In genomic region chr1:145786271-145786670, GRCh38 we compare ENCODE assay signal across 17 cellular contexts. TPM values are rescaled to one million over a fixed set of nuclear protein-coding genes. Genes with fewer than 3 reads are reported as not detected.
A peak's percentile ranks its signal among the peaks of the same experiment; 100 is the strongest.
DNase-seq lines count a peak whose midpoint lies in the region; ATAC-seq and TF ChIP-seq lines count a peak whose summit lies in the region.
"Had no signal": no experiment of that assay in that cellular context is flagged by ENCODE, and none has a peak within 500 bp of the region (broad histone marks: within the 10 kb centered on the region; RNA-seq: fewer than 3 reads in every experiment).

No MANE protein-coding gene starts in this region.

- H3K27ac ChIP-seq in gastroesophageal sphincter, result peak overlapping the region in 3 of 4 donors; percentile 75 to 85 (median 82)
- no peak overlapping the region for H3K27ac ChIP-seq in effector memory CD4-positive, alpha-beta T cell (ENCODE audit: insufficient read depth, low read length, poor library complexity, severe bottlenecking)
- H3K27ac ChIP-seq: suprapubic skin had no signal

- no peaks in the 10 kb centered on the region for H3K27me3 Mint-ChIP-seq in activated naive CD4-positive, alpha-beta T cell treated with anti-CD3 and anti-CD28 coated beads, Interleukin-2, amount 50 U/mL, for 24 hours
- no peaks in the 10 kb centered on the region for H3K27me3 Mint-ChIP-seq in T-helper 17 cell
- no peaks in the 10 kb centered on the region for H3K27me3 Mint-ChIP-seq in stimulated activated naive CD8-positive, alpha-beta T cell treated with anti-CD3 and anti-CD28 coated beads, Interleukin-15, Interleukin-2, amounts not matched to agents 100 ng/mL and 50 ng/mL, for 24 hours

- no peak for TF ChIP-seq POLR2A in gastroesophageal sphincter (IDR thresholded peaks at IDR 0.05)

- H3K27me3 ChIP-seq in gastroesophageal sphincter, result no peaks in the 10 kb centered on the region
- H3K27me3 ChIP-seq in effector memory CD4-positive, alpha-beta T cell (replicated peaks; ENCODE audit: control insufficient read depth, insufficient read depth, low read length, poor library complexity, severe bottlenecking), result no peaks in the 10 kb centered on the region
- H3K27me3 ChIP-seq: spleen, suprapubic skin had no signal

- TF ChIP-seq CTCF in gastroesophageal sphincter (IDR thresholded peaks at IDR 0.05), result no peak

- H3K4me1 ChIP-seq in gastroesophageal sphincter, result peaks cover 0 to 33% (median 5%) of the 10 kb centered on the region in 3 donors
- H3K4me1 ChIP-seq in effector memory CD4-positive, alpha-beta T cell (ENCODE audit: control insufficient read depth, insufficient read depth, low read length, poor library complexity, severe bottlenecking), result no peaks in the 10 kb centered on the region

- no peak for DNase-seq in activated naive CD4-positive, alpha-beta T cell treated with anti-CD3 and anti-CD28 coated beads, Interleukin-2, amount 50 U/mL, for 16 hours
- DNase-seq in T-helper 17 cell (no peak), KBM-7 (no peak)
- no peak for DNase-seq in effector memory CD4-positive, alpha-beta T cell
- DNase-seq in stimulated activated CD4-positive, alpha-beta T cell treated with anti-CD3 and anti-CD28 coated beads, Interleukin-15, amount 100 ng/mL, for 24 hours, result no peak
- DNase-seq: H7, hippocampal formation, KG1, NCI-H1694, NCI-H524 treated with DMSO at 0.1 percent for 48 hours, occipital lobe, spleen had no signal

- no peak overlapping the region for H3K4me3 ChIP-seq in gastroesophageal sphincter
- no peak overlapping the region for H3K4me3 ChIP-seq in effector memory CD4-positive, alpha-beta T cell (ENCODE audit: insufficient read depth, low read depth, low read length, poor library complexity, severe bottlenecking)
- H3K4me3 ChIP-seq: lung, spleen, suprapubic skin had no signal

- H3K9me3 ChIP-seq in T-helper 17 cell (ENCODE audit: control insufficient read depth, low read length, poor library complexity, severe bottlenecking), result no peaks in the 10 kb centered on the region
- H3K9me3 ChIP-seq in gastroesophageal sphincter, result no peaks in the 10 kb centered on the region
- no peaks in the 10 kb centered on the region for H3K9me3 ChIP-seq in effector memory CD4-positive, alpha-beta T cell (ENCODE audit: control insufficient read depth, low read length)
- H3K9me3 ChIP-seq: spleen, suprapubic skin had no signal

- H3K36me3 Mint-ChIP-seq in activated naive CD4-positive, alpha-beta T cell treated with anti-CD3 and anti-CD28 coated beads, Interleukin-2, amount 50 U/mL, for 24 hours, result peaks cover 12% of the 10 kb centered on the region
- peaks cover 8% of the 10 kb centered on the region for H3K36me3 Mint-ChIP-seq in T-helper 17 cell (ENCODE audit: low read depth)
- H3K36me3 Mint-ChIP-seq in stimulated activated naive CD8-positive, alpha-beta T cell treated with anti-CD3 and anti-CD28 coated beads, Interleukin-15, Interleukin-2, amounts not matched to agents 100 ng/mL and 50 ng/mL, for 24 hours (ENCODE audit: low read depth), result peaks cover 39% of the 10 kb centered on the region

- H3K36me3 ChIP-seq in gastroesophageal sphincter, result peaks cover 0 to 20% of the 10 kb centered on the region in 2 donors
- peaks cover 9% of the 10 kb centered on the region for H3K36me3 ChIP-seq in effector memory CD4-positive, alpha-beta T cell (ENCODE audit: control insufficient read depth, insufficient read depth, low read length)

- H3K9me3 Mint-ChIP-seq in activated naive CD4-positive, alpha-beta T cell treated with anti-CD3 and anti-CD28 coated beads, Interleukin-2, amount 50 U/mL, for 24 hours, result no peaks in the 10 kb centered on the region
- H3K9me3 Mint-ChIP-seq in stimulated activated naive CD8-positive, alpha-beta T cell treated with anti-CD3 and anti-CD28 coated beads, Interleukin-15, Interleukin-2, amounts not matched to agents 100 ng/mL and 50 ng/mL, for 24 hours, result no peaks in the 10 kb centered on the region

- ATAC-seq in T-helper 17 cell, result no peak
- ATAC-seq in gastroesophageal sphincter, result no peak

- TF ChIP-seq EP300 in gastroesophageal sphincter (IDR thresholded peaks at IDR 0.05), result no peak

- in situ Hi-C loops in KBM-7 (cut with MboI; ENCODE audit: low pct_unique_long_range_greater_than_20kb, low sequenced_read_pairs), result no loop called here

- peaks cover 36% of the 10 kb centered on the region for H3K4me1 Mint-ChIP-seq in activated naive CD4-positive, alpha-beta T cell treated with anti-CD3 and anti-CD28 coated beads, Interleukin-2, amount 50 U/mL, for 24 hours
- H3K4me1 Mint-ChIP-seq in T-helper 17 cell, result peaks cover 25% of the 10 kb centered on the region
- peaks cover 34% of the 10 kb centered on the region for H3K4me1 Mint-ChIP-seq in stimulated activated naive CD8-positive, alpha-beta T cell treated with anti-CD3 and anti-CD28 coated beads, Interleukin-15, Interleukin-2, amounts not matched to agents 100 ng/mL and 50 ng/mL, for 24 hours (ENCODE audit: low read depth)

- WGBS in gastroesophageal sphincter (ENCODE audit: low coverage in 1 of 2), 2 donors, result 61 to 67% methylated on average over 1 of the region's 1 CpG

- H3K27ac Mint-ChIP-seq in activated naive CD4-positive, alpha-beta T cell treated with anti-CD3 and anti-CD28 coated beads, Interleukin-2, amount 50 U/mL, for 24 hours, result peak overlapping the region; percentile 73
- peak overlapping the region; percentile 71 for H3K27ac Mint-ChIP-seq in T-helper 17 cell
- H3K27ac Mint-ChIP-seq in stimulated activated naive CD8-positive, alpha-beta T cell treated with anti-CD3 and anti-CD28 coated beads, Interleukin-15, Interleukin-2, amounts not matched to agents 100 ng/mL and 50 ng/mL, for 24 hours, result peak overlapping the region; percentile 52

- H3K4me3 Mint-ChIP-seq in activated naive CD4-positive, alpha-beta T cell treated with anti-CD3 and anti-CD28 coated beads, Interleukin-2, amount 50 U/mL, for 24 hours, result peak overlapping the region; percentile 19
- no peak overlapping the region for H3K4me3 Mint-ChIP-seq in T-helper 17 cell
- no peak overlapping the region for H3K4me3 Mint-ChIP-seq in stimulated activated naive CD8-positive, alpha-beta T cell treated with anti-CD3 and anti-CD28 coated beads, Interleukin-15, Interleukin-2, amounts not matched to agents 100 ng/mL and 50 ng/mL, for 24 hours

RNA-seq across cellular contexts. Expression of gene RNF115, which starts 37.6 kb away (rescaled TPM):
- 10 to 100 TPM; 14.0 to 16.6 TPM for total RNA-seq in T-helper 17 cell
- total RNA-seq in gastroesophageal sphincter, result 10 to 100 TPM; 34.3 to 54.9 (median 39.9) TPM

RNA-seq across cellular contexts. Expression of gene POLR3C, which starts 37.7 kb away (rescaled TPM):
- total RNA-seq in T-helper 17 cell (10 to 100 TPM; 19.3 to 25.1 TPM), gastroesophageal sphincter (10 to 100 TPM; 24.8 to 37.7 (median 29.9) TPM)

RNA-seq across cellular contexts. Expression of gene NUDT17, which starts 59.2 kb away (rescaled TPM):
- total RNA-seq in T-helper 17 cell (1 to 10 TPM; 2.1 to 2.2 TPM), gastroesophageal sphincter (1 to 10 TPM in 3 of 4 donors, under 1 TPM in 1; 0.40 to 3.5 (median 2.2) TPM)
